ENCODE assay signal across 28 cellular contexts in genomic region chr10:99551616-99552015, GRCh38. TPM values are rescaled to one million over a fixed set of nuclear protein-coding genes. Genes with fewer than 3 reads are reported as not detected.
"Had no signal": no experiment of that assay in that cellular context is flagged by ENCODE, and none has a peak within 500 bp of the region (broad histone marks: within the 10 kb centered on the region; RNA-seq: fewer than 3 reads in every experiment).

No MANE protein-coding gene starts in this region.

- H3K36me3 ChIP-seq: heart left ventricle, uterus had no signal

- H3K27me3 ChIP-seq: uterus had no signal

- DNase-seq: activated CD4-positive, alpha-beta T cell treated with anti-CD3 and anti-CD28 coated beads for 36 hours; activated CD4-positive, alpha-beta T cell treated with anti-CD3 and anti-CD28 coated beads, Interleukin-2, amount 50 U/mL, for 48 hours; activated CD8-positive, alpha-beta memory T cell treated with anti-CD3 and anti-CD28 coated beads, Interleukin-2, amount 50 U/mL, for 48 hours; activated effector memory CD4-positive, alpha-beta T cell treated with Interleukin-2 at 50 U/mL for 16 hours; activated naive CD4-positive, alpha-beta T cell treated with anti-CD3 and anti-CD28 coated beads for 36 hours; activated naive CD8-positive, alpha-beta T cell treated with anti-CD3 and anti-CD28 coated beads, Interleukin-2, amount 10 ng/mL, durations not matched to agents 7 days and 5 days; activated T-cell treated with anti-CD3 and anti-CD28 coated beads, Interleukin-2, amount 50 U/mL, for 48 hours; amniotic stem cell; cerebellar nuclear complex; heart left ventricle; natural killer cell; stimulated activated CD4-positive, alpha-beta T cell treated with anti-CD3 and anti-CD28 coated beads, Interleukin-2, amount 100 ng/mL, for 24 hours; T1000; trophoblast cell; uterus had no signal

- H3K4me1 ChIP-seq: heart left ventricle, uterus had no signal

- H3K9me3 ChIP-seq: heart left ventricle, uterus had no signal

- ATAC-seq: activated CD4-positive, alpha-beta T cell treated with anti-CD3 and anti-CD28 coated beads for 36 hours; heart left ventricle; left colon; natural killer cell; stimulated activated effector memory CD8-positive, alpha-beta T cell treated with anti-CD3 and anti-CD28 coated beads, Interleukin-12 subunit alpha, Interleukin-12 subunit beta, amount 100 ng/mL, for 72 hours; WTC11 had no signal

- H3K4me3 ChIP-seq: coronary artery, heart left ventricle, skin epidermis, uterus had no signal

- H3K27ac ChIP-seq: coronary artery, epithelial cell of prostate, heart left ventricle, skin epidermis, uterus had no signal

RNA-seq across cellular contexts. Expression of gene NKX2-3, which starts 18.9 kb away (rescaled TPM):
- total RNA-seq: activated CD4-positive, alpha-beta T cell treated with anti-CD3 and anti-CD28 coated beads for 36 hours; activated CD8-positive, alpha-beta memory T cell treated with anti-CD3 and anti-CD28 coated beads for 36 hours; activated naive CD4-positive, alpha-beta T cell treated with anti-CD3 and anti-CD28 coated beads for 36 hours; activated naive CD8-positive, alpha-beta T cell treated with anti-CD3 and anti-CD28 coated beads, Interleukin-2, amount 10 ng/mL, durations not matched to agents 7 days and 5 days; bronchial epithelial cell; fibroblast of villous mesenchyme; heart left ventricle; lower leg skin; natural killer cell; osteocyte; progenitor cell of endocrine pancreas; uterus; WTC11 had no signal
- polyA plus RNA-seq: heart left ventricle, keratinocyte had no signal
